ENCODE assay signal across 10 cellular contexts in genomic region chr12:57781801-57782200, GRCh38. TPM values are rescaled to one million over a fixed set of nuclear protein-coding genes. Genes with fewer than 3 reads are reported as not detected.
A peak's percentile ranks its signal among the peaks of the same experiment; 100 is the strongest.
DNase-seq lines count a peak whose midpoint lies in the region; ATAC-seq and TF ChIP-seq lines count a peak whose summit lies in the region.
"Had no signal": no experiment of that assay in that cellular context is flagged by ENCODE, and none has a peak within 500 bp of the region (broad histone marks: within the 10 kb centered on the region; RNA-seq: fewer than 3 reads in every experiment).

No MANE protein-coding gene starts in this region.

- no peaks in the 10 kb centered on the region for H4K20me1 ChIP-seq in IMR-90 (ENCODE audit: insufficient read depth, low read length)
- H4K20me1 ChIP-seq in GM23338 (replicated peaks; ENCODE audit: insufficient read depth) = no peaks in the 10 kb centered on the region; the same call in none of the 2 replicates

- H3K23ac ChIP-seq in IMR-90 (ENCODE audit: low read depth, low read length) = no peak overlapping the region

- no peaks in the 10 kb centered on the region for H3K27me3 Mint-ChIP-seq in activated CD4-positive, alpha-beta memory T cell treated with anti-CD3 and anti-CD28 coated beads, Interleukin-2, amount 10 ng/mL, durations not matched to agents 7 days and 5 days
- peaks cover 0 to 4% (median 0%) of the 10 kb centered on the region in 5 donors for H3K27me3 Mint-ChIP-seq in naive thymus-derived CD8-positive, alpha-beta T cell
- H3K27me3 Mint-ChIP-seq in GM23338 (ENCODE audit: insufficient read depth, low read depth, poor library complexity) = peaks cover 5% of the 10 kb centered on the region

- CTCF ChIA-PET in IMR-90 (lab: Yijun Ruan, JAX) = no interaction called here
- CTCF ChIA-PET in activated CD4-positive, alpha-beta memory T cell treated with anti-CD3 and anti-CD28 coated beads, Interleukin-2, amount 10 ng/mL, durations not matched to agents 7 days and 5 days (lab: Charles Lee) = interaction anchor here (0.7 to 4.2 kb wide), 14 partner anchors 9 to 154 kb away, joined by 3 to 39 read pairs (median 4); partner anchors contain the start of genes CDK4, CTDSP2, CYP27B1 and EEF1AKMT3

- no peak for TF ChIP-seq CTCF in IMR-90 (conservative IDR thresholded peaks at IDR 0.05; ENCODE audit: low read depth, low read length)
- no peak for TF ChIP-seq CTCF in GM23338 (conservative IDR thresholded peaks at IDR 0.05; ENCODE audit: low read depth in 2 of 2)

- H2BK20ac ChIP-seq in IMR-90 (ENCODE audit: low read depth, low read length) = no peak overlapping the region

- H2AFZ ChIP-seq in IMR-90 (replicated peaks; ENCODE audit: low read length, poor library complexity) = no peak overlapping the region
- H2AFZ ChIP-seq in GM23338 = no peak overlapping the region

- no peak overlapping the region for H3K4ac ChIP-seq in IMR-90 (ENCODE audit: low read depth, low read length)

- no peak overlapping the region for H2BK5ac ChIP-seq in IMR-90 (ENCODE audit: low read depth, low read length, poor library complexity, severe bottlenecking)

- peaks cover 18% of the 10 kb centered on the region for H3K79me2 ChIP-seq in GM23338 (replicated peaks; ENCODE audit: insufficient read depth)

- H3K4me2 ChIP-seq in IMR-90 (ENCODE audit: low read depth, low read length) (no peak overlapping the region), GM23338 (no peak overlapping the region)

- H3K18ac ChIP-seq in IMR-90 (ENCODE audit: low read depth, low read length) = no peak overlapping the region

- H2AK9ac ChIP-seq in IMR-90 (replicated peaks; ENCODE audit: low read depth, low read length, poor library complexity) = no peak overlapping the region

- POLR2A ChIA-PET in IMR-90 (lab: Charles Lee; ENCODE audit: unreplicated experiment) = no interaction called here
- POLR2A ChIA-PET in activated CD4-positive, alpha-beta memory T cell treated with anti-CD3 and anti-CD28 coated beads, Interleukin-2, amount 10 ng/mL, durations not matched to agents 7 days and 5 days (lab: Charles Lee) = interaction anchor here (0.7 to 2.0 kb wide), 7 partner anchors 10 to 117 kb away, joined by 3 to 11 read pairs (median 4); partner anchors contain the start of genes CDK4, CTDSP2, EEF1AKMT3 and METTL1
- POLR2A ChIA-PET in naive thymus-derived CD8-positive, alpha-beta T cell (lab: Charles Lee) = interaction anchor here (0.6 to 3.0 kb wide), 8 partner anchors 9 to 361 kb away, joined by 3 to 20 read pairs (median 6); partner anchors contain the start of genes CDK4, CTDSP2, EEF1AKMT3 and METTL1

- in situ Hi-C loops in IMR-90 (cut with MboI; ENCODE audit: low sequenced_read_pairs) = no loop called here

- peaks cover 47% of the 10 kb centered on the region for H3K4me1 Mint-ChIP-seq in activated CD4-positive, alpha-beta memory T cell treated with anti-CD3 and anti-CD28 coated beads, Interleukin-2, amount 10 ng/mL, durations not matched to agents 7 days and 5 days
- peaks cover 28 to 55% (median 48%) of the 10 kb centered on the region in 4 donors for H3K4me1 Mint-ChIP-seq in naive thymus-derived CD8-positive, alpha-beta T cell
- H3K4me1 Mint-ChIP-seq in GM23338 = peaks cover 4% of the 10 kb centered on the region; the same call in 1 of the 3 replicates

- no peak overlapping the region for H4K5ac ChIP-seq in IMR-90 (ENCODE audit: low read depth, low read length)

- TF ChIP-seq POLR2A in IMR-90 (IDR thresholded peaks at IDR 0.05; ENCODE audit: low read depth, low read length) = no peak

- DNase-seq in NOMO-1 treated with DMSO at 0.1 percent for 48 hours (lab: John Stamatoyannopoulos, UW; ENCODE audit: unreplicated experiment) = peak; percentile 39
- DNase-seq in NOMO-1 treated with dmso at 0.1 percent for 144 hours (lab: John Stamatoyannopoulos, UW; ENCODE audit: unreplicated experiment) = no peak
- no peak for DNase-seq in IMR-90
- no peak for DNase-seq in activated CD4-positive, alpha-beta memory T cell treated with anti-CD3 and anti-CD28 coated beads, Interleukin-2, amount 10 ng/mL, durations not matched to agents 7 days and 5 days
- no peak for DNase-seq in naive thymus-derived CD8-positive, alpha-beta T cell
- DNase-seq in activated effector memory CD4-positive, alpha-beta T cell treated with Interleukin-2 at 50 U/mL for 16 hours = no peak
- DNase-seq in GM23338 (ENCODE audit: low spot score) = no peak
- no peak for DNase-seq in right cardiac atrium

- H3K9me3 Mint-ChIP-seq in activated CD4-positive, alpha-beta memory T cell treated with anti-CD3 and anti-CD28 coated beads, Interleukin-2, amount 10 ng/mL, durations not matched to agents 7 days and 5 days = no peaks in the 10 kb centered on the region
- H3K9me3 Mint-ChIP-seq in naive thymus-derived CD8-positive, alpha-beta T cell = no peaks in the 10 kb centered on the region
- H3K9me3 Mint-ChIP-seq in GM23338 = no peaks in the 10 kb centered on the region

- H2BK120ac ChIP-seq in IMR-90 (ENCODE audit: low read depth, low read length) = no peak overlapping the region

- H3K27me3 ChIP-seq in IMR-90 (ENCODE audit: control insufficient read depth, insufficient read depth, low read length) (no peaks in the 10 kb centered on the region), GM23338 (ENCODE audit: insufficient read depth) (no peaks in the 10 kb centered on the region), right cardiac atrium (ENCODE audit: control insufficient read depth, insufficient read depth) (no peaks in the 10 kb centered on the region)

- H3K4me1 ChIP-seq in IMR-90 (ENCODE audit: control insufficient read depth, insufficient read depth, low read length) (0 out of 2 replicates have a peak, but pooled peaks cover 2% of the 10 kb centered on the region), GM23338 (ENCODE audit: insufficient read depth) (peaks cover 5% of the 10 kb centered on the region; the same call in 1 of the 2 replicates), right cardiac atrium (ENCODE audit: control insufficient read depth, insufficient read depth, low read length) (no peaks in the 10 kb centered on the region)
- H3K4me1 ChIP-seq: Caco-2 had no signal

- intact Hi-C loops in IMR-90 (cut with micrococcal nuclease) (loop anchor here (1.0 kb wide), 2 partner anchors 30 to 124 kb away; partner anchors contain the start of gene CDK4), right cardiac atrium (cut with DNase I) (no loop called here)

- no peak overlapping the region for H3K14ac ChIP-seq in IMR-90 (replicated peaks; ENCODE audit: low read depth, low read length)

- TSS peak; percentile 8 for BruUV-seq in IMR-90 (replicated peaks; lab: Mats Ljungman, UMichigan)

- WGBS in IMR-90 (ENCODE audit: extremely low coverage in 2 of 2, insufficient read length in 1 of 2), 2 experiments = 67% methylated on average over 2 of the region's 2 CpGs; no CpG with 5 or more reads in 1 of the 2 experiments
- 70% methylated on average over 2 of the region's 2 CpGs for WGBS in right cardiac atrium

- no peak for TF ChIP-seq RAD21 in IMR-90 (IDR thresholded peaks at IDR 0.05; ENCODE audit: low read length)

- H3K9me2 ChIP-seq in GM23338 (ENCODE audit: insufficient read depth) = no peaks in the 10 kb centered on the region

- no peaks in the 10 kb centered on the region for H3K9me1 ChIP-seq in IMR-90 (ENCODE audit: insufficient read depth, low read length)

- H3K4me3 Mint-ChIP-seq in activated CD4-positive, alpha-beta memory T cell treated with anti-CD3 and anti-CD28 coated beads, Interleukin-2, amount 10 ng/mL, durations not matched to agents 7 days and 5 days = peak overlapping the region; percentile 0
- H3K4me3 Mint-ChIP-seq in naive thymus-derived CD8-positive, alpha-beta T cell = peak overlapping the region; percentile 10 to 100 (median 99)
- no peak overlapping the region; the same call in 2 of the 3 replicates for H3K4me3 Mint-ChIP-seq in GM23338

- no peak overlapping the region for H3K56ac ChIP-seq in IMR-90 (ENCODE audit: extremely low read depth, insufficient read depth, low read length)

- H2BK15ac ChIP-seq in IMR-90 (ENCODE audit: low read depth, low read length) = no peak overlapping the region

- peaks cover 30% of the 10 kb centered on the region for H3K36me3 Mint-ChIP-seq in activated CD4-positive, alpha-beta memory T cell treated with anti-CD3 and anti-CD28 coated beads, Interleukin-2, amount 10 ng/mL, durations not matched to agents 7 days and 5 days (ENCODE audit: low read depth)
- peaks cover 0 to 18% (median 4%) of the 10 kb centered on the region in 3 donors for H3K36me3 Mint-ChIP-seq in naive thymus-derived CD8-positive, alpha-beta T cell
- peaks cover 20% of the 10 kb centered on the region for H3K36me3 Mint-ChIP-seq in GM23338 (ENCODE audit: low read depth)

- no peaks in the 10 kb centered on the region for H3K9me3 ChIP-seq in IMR-90 (ENCODE audit: control insufficient read depth, insufficient read depth, low read length)
- no peaks in the 10 kb centered on the region for H3K9me3 ChIP-seq in right cardiac atrium (ENCODE audit: control insufficient read depth, low read length)
- H3K9me3 ChIP-seq: Caco-2 had no signal

- H3K27ac ChIP-seq in IMR-90 (ENCODE audit: insufficient read depth, low read length) (no peak overlapping the region), GM23338 (ENCODE audit: low read depth) (no peak overlapping the region), right cardiac atrium (ENCODE audit: low read length) (no peak overlapping the region)

- no peak overlapping the region for H4K91ac ChIP-seq in IMR-90 (ENCODE audit: insufficient read depth, low read depth, low read length)

- no peaks in the 10 kb centered on the region for H3F3A ChIP-seq in GM23338 (replicated peaks; ENCODE audit: low read depth)

- peak overlapping the region; percentile 87 for H3K27ac Mint-ChIP-seq in activated CD4-positive, alpha-beta memory T cell treated with anti-CD3 and anti-CD28 coated beads, Interleukin-2, amount 10 ng/mL, durations not matched to agents 7 days and 5 days
- H3K27ac Mint-ChIP-seq in naive thymus-derived CD8-positive, alpha-beta T cell = peak overlapping the region; percentile 91 to 100 (median 99)
- H3K27ac Mint-ChIP-seq in GM23338 = no peak overlapping the region
- H3K27ac Mint-ChIP-seq: H9 had no signal

- H3K4me3 ChIP-seq in IMR-90 (ENCODE audit: insufficient read depth, low read depth, low read length) (no peak overlapping the region), GM23338 (no peak overlapping the region), right cardiac atrium (ENCODE audit: low read length) (no peak overlapping the region)

- H2AK5ac ChIP-seq in IMR-90 (ENCODE audit: low read depth, low read length) = no peak overlapping the region

- dilution Hi-C loops in IMR-90 (cut with HindIII; ENCODE audit: low sequenced_read_pairs, unreplicated experiment) = no loop called here

- H4K8ac ChIP-seq in IMR-90 (ENCODE audit: low read depth in 2 of 2, low read length in 2 of 2) = no peak overlapping the region

- H3K79me1 ChIP-seq in IMR-90 (ENCODE audit: low read depth in 1 of 2, low read length in 2 of 2) = peaks cover 14 to 24% of the 10 kb centered on the region in 2 experiments; a peak in 3 of 4 replicates

- no peak overlapping the region for H3K9ac ChIP-seq in IMR-90 (ENCODE audit: low read depth, low read length)

- ATAC-seq in IMR-90 (ENCODE audit: low read depth) (no peak), GM23338 (no peak), right cardiac atrium (no peak)
- ATAC-seq in naive thymus-derived CD8-positive, alpha-beta T cell = no peak

- H3K36me3 ChIP-seq in IMR-90 (ENCODE audit: control insufficient read depth, insufficient read depth, low read length) (peaks cover 8% of the 10 kb centered on the region), GM23338 (ENCODE audit: insufficient read depth) (peaks cover 13% of the 10 kb centered on the region; the same call in 1 of the 2 replicates)

RNA-seq across cellular contexts. Expression of gene TSFM, which starts 0.8 kb away (rescaled TPM):
- 10.8 and 11.5 TPM in 2 replicates for total RNA-seq in IMR-90 (2012; rRNA removed)
- 14.0 and 16.3 TPM in 2 replicates for polyA plus RNA-seq in IMR-90 (2012; rRNA removed)
- 14.2 and 27.2 TPM in 2 replicates for polyA plus RNA-seq in IMR-90 (2012; cell fraction: cytosol; rRNA removed)
- 9.2 and 13.7 TPM in 2 replicates for polyA plus RNA-seq in IMR-90 (2012; cell fraction: nucleus; rRNA removed; ENCODE audit: low replicate concordance)
- 10 to 100 TPM; 28.9 to 31.5 TPM for total RNA-seq in activated CD4-positive, alpha-beta memory T cell treated with anti-CD3 and anti-CD28 coated beads, Interleukin-2, amount 10 ng/mL, durations not matched to agents 7 days and 5 days
- 10 to 100 TPM; 18.9 to 29.0 TPM for total RNA-seq in naive thymus-derived CD8-positive, alpha-beta T cell
- polyA plus RNA-seq in naive thymus-derived CD8-positive, alpha-beta T cell = 10 to 100 TPM; 25.5 to 31.0 (median 28.3) TPM
- total RNA-seq in GM23338 (2014; rRNA removed; shearing (Covaris generic)) = 29.5 and 30.9 TPM in 2 replicates
- polyA plus RNA-seq in GM23338 (2016; fragmentation: Nextera tagmentation; extraction: Ambion mirVana) = 41.7 and 43.1 TPM in 2 replicates
- total RNA-seq in right cardiac atrium = 10 to 100 TPM; 28.9 to 36.1 (median 33.0) TPM
- polyA plus RNA-seq in right cardiac atrium = 50.7 TPM

RNA-seq across cellular contexts. Expression of gene EEF1AKMT3, which starts 9.4 kb away (rescaled TPM):
- 3.2 and 3.6 TPM in 2 replicates for total RNA-seq in IMR-90 (2012; rRNA removed)
- 7.6 and 8.1 TPM in 2 replicates for polyA plus RNA-seq in IMR-90 (2012; rRNA removed)
- polyA plus RNA-seq in IMR-90 (2012; cell fraction: cytosol; rRNA removed) = 4.2 and 6.9 TPM in 2 replicates
- 6.0 and 8.9 TPM in 2 replicates for polyA plus RNA-seq in IMR-90 (2012; cell fraction: nucleus; rRNA removed; ENCODE audit: low replicate concordance)
- total RNA-seq in activated CD4-positive, alpha-beta memory T cell treated with anti-CD3 and anti-CD28 coated beads, Interleukin-2, amount 10 ng/mL, durations not matched to agents 7 days and 5 days = 1 to 10 TPM; 4.2 to 4.7 TPM
- total RNA-seq in naive thymus-derived CD8-positive, alpha-beta T cell = 1 to 10 TPM; 2.9 to 4.0 TPM
- 1 to 10 TPM; 1.4 to 4.2 (median 1.8) TPM for polyA plus RNA-seq in naive thymus-derived CD8-positive, alpha-beta T cell
- total RNA-seq in GM23338 (2014; rRNA removed; shearing (Covaris generic)) = 3.0 and 5.3 TPM in 2 replicates
- polyA plus RNA-seq in GM23338 (2016; fragmentation: Nextera tagmentation; extraction: Ambion mirVana) = 1.3 and 1.7 TPM in 2 replicates
- 1 to 10 TPM; 2.1 to 3.1 (median 2.6) TPM for total RNA-seq in right cardiac atrium
- 0.95 TPM for polyA plus RNA-seq in right cardiac atrium

RNA-seq across cellular contexts. Expression of gene METTL1, which starts 9.9 kb away (rescaled TPM):
- total RNA-seq in IMR-90 (2012; rRNA removed) (10.8 and 12.4 TPM in 2 replicates), right cardiac atrium (10 to 100 TPM in 1 of 4 donors, 1 to 10 TPM in 3; 5.7 to 15.8 (median 8.5) TPM)
- polyA plus RNA-seq in IMR-90 (2012; rRNA removed) (27.5 and 31.4 TPM in 2 replicates), GM23338 (2016; fragmentation: Nextera tagmentation; extraction: Ambion mirVana) (39.5 and 47.0 TPM in 2 replicates), right cardiac atrium (6.3 TPM)
- 10.0 and 20.0 TPM in 2 replicates for polyA plus RNA-seq in IMR-90 (2012; cell fraction: cytosol; rRNA removed)
- 31.9 and 38.5 TPM in 2 replicates for polyA plus RNA-seq in IMR-90 (2012; cell fraction: nucleus; rRNA removed; ENCODE audit: low replicate concordance)
- total RNA-seq in activated CD4-positive, alpha-beta memory T cell treated with anti-CD3 and anti-CD28 coated beads, Interleukin-2, amount 10 ng/mL, durations not matched to agents 7 days and 5 days = 10 to 100 TPM; 12.5 to 13.8 TPM
- total RNA-seq in naive thymus-derived CD8-positive, alpha-beta T cell = 10 to 100 TPM; 14.6 to 17.6 TPM
- polyA plus RNA-seq in naive thymus-derived CD8-positive, alpha-beta T cell = 10 to 100 TPM; 12.9 to 21.7 (median 18.7) TPM
- total RNA-seq in GM23338 (2014; rRNA removed; shearing (Covaris generic)) = 12.2 and 18.9 TPM in 2 replicates

RNA-seq across cellular contexts. Expression of gene CYP27B1, which starts 14.9 kb away (rescaled TPM):
- total RNA-seq in IMR-90 (2012; rRNA removed) = 0.36 and 0.56 TPM in 2 replicates
- 0.80 and 1.3 TPM in 2 replicates for polyA plus RNA-seq in IMR-90 (2012; rRNA removed)
- 0.38 and 0.49 TPM in 2 replicates for polyA plus RNA-seq in IMR-90 (2012; cell fraction: cytosol; rRNA removed)
- polyA plus RNA-seq in IMR-90 (2012; cell fraction: nucleus; rRNA removed; ENCODE audit: low replicate concordance) = 10.4 and 13.8 TPM in 2 replicates
- 1 to 10 TPM; 3.3 to 4.3 TPM for total RNA-seq in activated CD4-positive, alpha-beta memory T cell treated with anti-CD3 and anti-CD28 coated beads, Interleukin-2, amount 10 ng/mL, durations not matched to agents 7 days and 5 days
- total RNA-seq in naive thymus-derived CD8-positive, alpha-beta T cell = 1 to 10 TPM; 1.4 to 1.6 TPM
- polyA plus RNA-seq in naive thymus-derived CD8-positive, alpha-beta T cell = not detected
- total RNA-seq in GM23338 (2014; rRNA removed; shearing (Covaris generic)) = 2.7 and 6.8 TPM in 2 replicates
- 0.83 and 1.1 TPM in 2 replicates for polyA plus RNA-seq in GM23338 (2016; fragmentation: Nextera tagmentation; extraction: Ambion mirVana)
- total RNA-seq in right cardiac atrium = under 1 TPM in 3 of 4 donors, not detected in 1; 0.12 to 0.22 (median 0.14) TPM
- polyA plus RNA-seq in right cardiac atrium = 0.18 TPM

RNA-seq across cellular contexts. Expression of gene MARCHF9, which starts 26.9 kb away (rescaled TPM):
- 1.1 TPM in 2 replicates for total RNA-seq in IMR-90 (2012; rRNA removed)
- 4.7 and 5.4 TPM in 2 replicates for polyA plus RNA-seq in IMR-90 (2012; rRNA removed)
- polyA plus RNA-seq in IMR-90 (2012; cell fraction: cytosol; rRNA removed) = 3.6 and 5.6 TPM in 2 replicates
- polyA plus RNA-seq in IMR-90 (2012; cell fraction: nucleus; rRNA removed; ENCODE audit: low replicate concordance) = 8.1 and 11.9 TPM in 2 replicates
- total RNA-seq in activated CD4-positive, alpha-beta memory T cell treated with anti-CD3 and anti-CD28 coated beads, Interleukin-2, amount 10 ng/mL, durations not matched to agents 7 days and 5 days = 10 to 100 TPM; 29.2 to 31.4 TPM
- 10 to 100 TPM; 59.5 to 64.8 TPM for total RNA-seq in naive thymus-derived CD8-positive, alpha-beta T cell
- polyA plus RNA-seq in naive thymus-derived CD8-positive, alpha-beta T cell = 1 to 10 TPM; 2.2 to 6.6 (median 4.5) TPM
- 2.9 and 3.5 TPM in 2 replicates for total RNA-seq in GM23338 (2014; rRNA removed; shearing (Covaris generic))
- 3.1 and 3.3 TPM in 2 replicates for polyA plus RNA-seq in GM23338 (2016; fragmentation: Nextera tagmentation; extraction: Ambion mirVana)
- 10 to 100 TPM; 15.2 to 17.8 (median 16.4) TPM for total RNA-seq in right cardiac atrium
- polyA plus RNA-seq in right cardiac atrium = 14.3 TPM
